23 cellular contexts compared by ENCODE assay signal in genomic region chr14:101397206-101397605, GRCh38.
A peak's percentile ranks its signal among the peaks of the same experiment; 100 is the strongest.
DNase-seq lines count a peak whose midpoint lies in the region; ATAC-seq and TF ChIP-seq lines count a peak whose summit lies in the region.
"Had no signal": no experiment of that assay in that cellular context is flagged by ENCODE, and none has a peak within 500 bp of the region (broad histone marks: within the 10 kb centered on the region; RNA-seq: fewer than 3 reads in every experiment).

No MANE protein-coding gene starts in this region.

- no peak overlapping the region for H3K27ac Mint-ChIP-seq in activated CD4-positive, alpha-beta T cell treated with anti-CD3 and anti-CD28 coated beads, Interleukin-2, amount 10 ng/mL, durations not matched to agents 24 days and 14 days
- no peak overlapping the region for H3K27ac Mint-ChIP-seq in GM23338
- no peak overlapping the region for H3K27ac Mint-ChIP-seq in neural progenitor cell
- H3K27ac Mint-ChIP-seq: B cell; CD4-positive, alpha-beta T cell; CD8-positive, alpha-beta T cell had no signal

- peaks cover 2% of the 10 kb centered on the region for H3K4me1 Mint-ChIP-seq in activated CD4-positive, alpha-beta T cell treated with anti-CD3 and anti-CD28 coated beads, Interleukin-2, amount 10 ng/mL, durations not matched to agents 24 days and 14 days
- H3K4me1 Mint-ChIP-seq in GM23338 (peaks cover 5% of the 10 kb centered on the region; the same call in 1 of the 3 replicates), neural progenitor cell (no peaks in the 10 kb centered on the region)

- H2AFZ ChIP-seq in GM23338 (0 out of 2 replicates have a peak overlapping the region, but pooled peaks have one; percentile 14), neural progenitor cell (replicated peaks) (no peak overlapping the region)

- H3K4me1 ChIP-seq in GM23338 (ENCODE audit: insufficient read depth): no peaks in the 10 kb centered on the region
- no peaks in the 10 kb centered on the region for H3K4me1 ChIP-seq in neural progenitor cell
- H3K4me1 ChIP-seq: Caco-2 had no signal

- H3K27me3 ChIP-seq in GM23338 (ENCODE audit: insufficient read depth) (no peaks in the 10 kb centered on the region), neural progenitor cell (no peaks in the 10 kb centered on the region)

- H3K79me2 ChIP-seq in GM23338 (replicated peaks; ENCODE audit: insufficient read depth): no peaks in the 10 kb centered on the region
- H3K79me2 ChIP-seq in neural progenitor cell (ENCODE audit: low read depth): no peaks in the 10 kb centered on the region

- H3K36me3 Mint-ChIP-seq in activated CD4-positive, alpha-beta T cell treated with anti-CD3 and anti-CD28 coated beads, Interleukin-2, amount 10 ng/mL, durations not matched to agents 24 days and 14 days (ENCODE audit: low read depth): no peaks in the 10 kb centered on the region
- H3K36me3 Mint-ChIP-seq in GM23338 (ENCODE audit: low read depth) (no peaks in the 10 kb centered on the region), neural progenitor cell (no peaks in the 10 kb centered on the region)
- H3K36me3 Mint-ChIP-seq: CD8-positive, alpha-beta T cell had no signal

- H3K4me2 ChIP-seq in GM23338 (no peak overlapping the region), neural progenitor cell (no peak overlapping the region)
- H3K4me2 ChIP-seq: A549; BLaER1 treated with 17β-estradiol and CSF1 and Interleukin-3, amounts not matched to agents 10 nM and 100 nM had no signal

- DNase-seq in activated CD4-positive, alpha-beta T cell treated with anti-CD3 and anti-CD28 coated beads, Interleukin-2, amount 10 ng/mL, durations not matched to agents 24 days and 14 days: peak; percentile 24
- DNase-seq in activated CD4-positive, alpha-beta T cell treated with anti-CD3 and anti-CD28 coated beads for 48 hours: no peak
- DNase-seq in GM23338 (ENCODE audit: low spot score) (no peak), neural progenitor cell (ENCODE audit: low spot score) (no peak), cerebellar nuclear complex (lab: John Stamatoyannopoulos, UW) (no peak)
- DNase-seq: AML-193; Caco-2; Calu3; CD4-positive, alpha-beta T cell; CD8-positive, alpha-beta T cell; DMS 273 treated with DMSO at 0.1 percent for 48 hours; DMS153; DMS53; DMS79; DND-41; EL; GDM1 had no signal

- H3K27me3 Mint-ChIP-seq in activated CD4-positive, alpha-beta T cell treated with anti-CD3 and anti-CD28 coated beads, Interleukin-2, amount 10 ng/mL, durations not matched to agents 24 days and 14 days: peaks cover 30% of the 10 kb centered on the region
- H3K27me3 Mint-ChIP-seq in GM23338 (ENCODE audit: insufficient read depth, low read depth, poor library complexity) (peaks cover 3% of the 10 kb centered on the region), neural progenitor cell (ENCODE audit: insufficient read depth, low read depth) (peaks cover 8% of the 10 kb centered on the region)

- intact Hi-C loops in activated CD4-positive, alpha-beta T cell treated with anti-CD3 and anti-CD28 coated beads, Interleukin-2, amount 10 ng/mL, durations not matched to agents 24 days and 14 days (cut with micrococcal nuclease): no loop called here

- H3K27ac ChIP-seq in GM23338 (ENCODE audit: low read depth) (no peak overlapping the region), neural progenitor cell (no peak overlapping the region)
- H3K27ac ChIP-seq: 22Rv1; A549; BLaER1 treated with 17β-estradiol and CSF1 and Interleukin-3, amounts not matched to agents 10 nM and 100 nM; C4-2B had no signal

- no peaks in the 10 kb centered on the region for H4K20me1 ChIP-seq in GM23338 (replicated peaks; ENCODE audit: insufficient read depth)
- H4K20me1 ChIP-seq in neural progenitor cell (ENCODE audit: low read depth): no peaks in the 10 kb centered on the region
- H4K20me1 ChIP-seq: BLaER1 treated with 17β-estradiol and CSF1 and Interleukin-3, amounts not matched to agents 10 nM and 100 nM had no signal

- H3K4me3 ChIP-seq in GM23338 (no peak overlapping the region), neural progenitor cell (no peak overlapping the region)
- H3K4me3 ChIP-seq: A549; BLaER1 treated with 17β-estradiol and CSF1 and Interleukin-3, amounts not matched to agents 10 nM and 100 nM had no signal

- H3K9me2 ChIP-seq in GM23338 (ENCODE audit: insufficient read depth): peaks cover 8% of the 10 kb centered on the region

- no peak for ATAC-seq in GM23338
- no peak for ATAC-seq in HG03025 (IDR thresholded peaks at IDR 0.05; ENCODE audit: low FRiP score, unreplicated experiment)
- ATAC-seq: A549; CD8-positive, alpha-beta T cell had no signal

- no peak overlapping the region for H3K4me3 Mint-ChIP-seq in activated CD4-positive, alpha-beta T cell treated with anti-CD3 and anti-CD28 coated beads, Interleukin-2, amount 10 ng/mL, durations not matched to agents 24 days and 14 days
- no peak overlapping the region for H3K4me3 Mint-ChIP-seq in GM23338
- peak overlapping the region; percentile 11 for H3K4me3 Mint-ChIP-seq in neural progenitor cell
- H3K4me3 Mint-ChIP-seq: B cell; CD4-positive, alpha-beta T cell; CD8-positive, alpha-beta T cell had no signal

- H3K9ac ChIP-seq in neural progenitor cell: no peak overlapping the region
- H3K9ac ChIP-seq: BLaER1 treated with 17β-estradiol and CSF1 and Interleukin-3, amounts not matched to agents 10 nM and 100 nM had no signal

- H3K36me3 ChIP-seq in GM23338 (ENCODE audit: insufficient read depth): no peaks in the 10 kb centered on the region
- H3K36me3 ChIP-seq in neural progenitor cell: no peaks in the 10 kb centered on the region
- H3K36me3 ChIP-seq: BLaER1 treated with 17β-estradiol and CSF1 and Interleukin-3, amounts not matched to agents 10 nM and 100 nM had no signal

- TF ChIP-seq CTCF in GM23338 (conservative IDR thresholded peaks at IDR 0.05; ENCODE audit: low read depth in 2 of 2) (no peak), neural progenitor cell (IDR thresholded peaks at IDR 0.05) (no peak)

- no peaks in the 10 kb centered on the region for H3K9me3 Mint-ChIP-seq in activated CD4-positive, alpha-beta T cell treated with anti-CD3 and anti-CD28 coated beads, Interleukin-2, amount 10 ng/mL, durations not matched to agents 24 days and 14 days
- H3K9me3 Mint-ChIP-seq in GM23338: no peaks in the 10 kb centered on the region; the same call in 2 of the 3 replicates
- H3K9me3 Mint-ChIP-seq in neural progenitor cell: peaks cover 3% of the 10 kb centered on the region
- H3K9me3 Mint-ChIP-seq: CD4-positive, alpha-beta T cell; CD8-positive, alpha-beta T cell had no signal

- H3F3A ChIP-seq in GM23338 (replicated peaks; ENCODE audit: low read depth): no peaks in the 10 kb centered on the region
- H3F3A ChIP-seq in neural progenitor cell (ENCODE audit: low read depth): no peaks in the 10 kb centered on the region

- no peaks in the 10 kb centered on the region for H3K9me3 ChIP-seq in neural progenitor cell (ENCODE audit: low read depth)
- H3K9me3 ChIP-seq: A549, Caco-2 had no signal

TF ChIP-seq in GM23338, 12 proteins besides CTCF, POLR2A, EP300 and RAD21 (continues in another document):
- TF ChIP-seq EZH2 (IDR thresholded peaks at IDR 0.05; ENCODE audit: low read depth, unreplicated experiment) (no peak), JUNB (IDR thresholded peaks at IDR 0.05; ENCODE audit: unreplicated experiment) (no peak), REST (IDR thresholded peaks at IDR 0.05; ENCODE audit: unreplicated experiment) (no peak), ZNF331 (CRISPR knock-in tag; IDR thresholded peaks at IDR 0.05; ENCODE audit: low read depth) (no peak), STAT1 (IDR thresholded peaks at IDR 0.05; ENCODE audit: unreplicated experiment) (no peak), NANOG (IDR thresholded peaks at IDR 0.05; ENCODE audit: borderline replicate concordance) (no peak), EZH2phosphoT487 (IDR thresholded peaks at IDR 0.05; ENCODE audit: unreplicated experiment) (no peak), POLR2AphosphoS5 (IDR thresholded peaks at IDR 0.05; ENCODE audit: low read depth) (no peak)
